Comparison of ENCODE assay signal across 10 cellular contexts in genomic region chr17:4786111-4786491, GRCh38. TPM values are rescaled to one million over a fixed set of nuclear protein-coding genes. Genes with fewer than 3 reads are reported as not detected.
DNase-seq lines count a peak whose midpoint lies in the region; ATAC-seq, FAIRE-seq and TF ChIP-seq lines count a peak whose summit lies in the region.
"Had no signal": no experiment of that assay in that cellular context is flagged by ENCODE, and none has a peak within 500 bp of the region (broad histone marks: within the 10 kb centered on the region; RNA-seq: fewer than 3 reads in every experiment).

Gene VMO1 (minus strand): TSS chr17:4786364. CDS start chr17:4786352, 12 bp downstream.

- H3K27ac ChIP-seq in heart right ventricle (peak within 1 kb of the TSS in 5 of 10 donors; percentile 10 to 50 (median 42)), K562 (ENCODE audit: extremely low read depth, low read depth, low read length) (no peak within 1 kb of the TSS), urinary bladder (ENCODE audit: low read depth) (no peak within 1 kb of the TSS)

- H3K9ac ChIP-seq in K562 (ENCODE audit: insufficient read depth in 1 of 2, low read depth in 2 of 2, low read length in 2 of 2) = no peak within 1 kb of the TSS; a peak in 1 of 4 replicates

- FAIRE-seq in K562 (lab: Jason Lieb, UNC) = no peak

- peaks cover 6% of the 10 kb centered on the region; the same call in 2 of the 3 replicates for H3K79me2 ChIP-seq in K562 (ENCODE audit: control insufficient read depth, insufficient read depth, low read length)

- no peak for TF ChIP-seq CTCF in heart right ventricle (IDR thresholded peaks at IDR 0.05)
- TF ChIP-seq CTCF in K562 (IDR thresholded peaks at IDR 0.05 in 2 of 3, conservative IDR thresholded peaks at IDR 0.05 in 1 of 3; ENCODE audit: insufficient read depth in 2 of 3, low read depth in 1 of 3, low read length in 3 of 3) = no peak
- no peak for TF ChIP-seq CTCF in mesothelial cell of epicardium (IDR thresholded peaks at IDR 0.05; ENCODE audit: unreplicated experiment)
- no peak for TF ChIP-seq CTCF in GM13977 (IDR thresholded peaks at IDR 0.05; ENCODE audit: extremely low read depth, insufficient read depth, missing control alignments)

- H3K9me3 ChIP-seq in heart right ventricle (no peaks in the 10 kb centered on the region), K562 (replicated peaks; ENCODE audit: control insufficient read depth, insufficient read depth, low read depth, low read length) (no peaks in the 10 kb centered on the region)

- H4K20me1 ChIP-seq in K562 (replicated peaks; ENCODE audit: control insufficient read depth, insufficient read depth, low read length) = no peaks in the 10 kb centered on the region

- intact Hi-C loops in heart right ventricle (cut with DNase I) = loop anchor here in 9 of 10 donors (2.0 to 10.0 kb wide), 7 partner anchors 44 to 116 kb away; partner anchors contain the start of genes MED11 (in 6 of the 9), ARRB2 (in 2 of the 9), CXCL16 (in 2 of the 9) and ZMYND15 (in 2 of the 9)
- intact Hi-C loops in cardiac septum (cut with DNase I) = loop anchor here (2.0 to 5.0 kb wide), 3 partner anchors 54 to 97 kb away; partner anchors contain the start of genes ARRB2 and MED11
- intact Hi-C loops in K562 (cut with micrococcal nuclease) = loop anchor here (2.0 kb wide), 1 partner anchor 97 kb away; no protein-coding TSS in a partner anchor

- H3K9me3 Mint-ChIP-seq in mesothelial cell of epicardium = no peaks in the 10 kb centered on the region

- H3K9me1 ChIP-seq in K562 (ENCODE audit: control insufficient read depth, insufficient read depth, low read length) = no peaks in the 10 kb centered on the region

- TF ChIP-seq POLR2A in K562 (conservative IDR thresholded peaks at IDR 0.05) = no peak

- H3K36me3 ChIP-seq in heart right ventricle (no peaks in the 10 kb centered on the region), K562 (ENCODE audit: control insufficient read depth, insufficient read depth, low read length) (no peaks in the 10 kb centered on the region), urinary bladder (ENCODE audit: insufficient read depth) (no peaks in the 10 kb centered on the region)

- TF ChIP-seq EP300 in K562 (IDR thresholded peaks at IDR 0.05; ENCODE audit: low read length) = no peak

- WGBS in heart right ventricle, 2 donors = 3 to 5% methylated on average over 23 of the region's 23 CpGs
- WGBS in K562 (ENCODE audit: insufficient coverage, low coverage, missing lambda C conversion rate) = 26% methylated on average over 15 of the region's 23 CpGs
- WGBS in urinary bladder = 5% methylated on average over 23 of the region's 23 CpGs

- DNase-seq in heart right ventricle (peak in 1 of 2 donors; percentile 32), cardiac septum (ENCODE audit: low spot score) (no peak), K562 (ENCODE audit: extremely low read depth in 1 of 4, low spot score in 3 of 4) (no peak), mesothelial cell of epicardium (ENCODE audit: low spot score in 2 of 2, unreplicated experiment in 2 of 2) (no peak), GM13977 (ENCODE audit: low spot score) (no peak), NCI-H2081 treated with DMSO at 0.1 percent for 48 hours (lab: John Stamatoyannopoulos, UW) (no peak)
- no peak for DNase-seq in activated effector memory CD4-positive, alpha-beta T cell treated with anti-CD3 and anti-CD28 coated beads, Interleukin-2, amount 50 U/mL, for 16 hours
- DNase-seq: GDM1, NCI-H2029 treated with DMSO at 0.1 percent for 48 hours had no signal

- no peak within 1 kb of the TSS for H3K4me2 ChIP-seq in K562 (ENCODE audit: insufficient read depth, low read length)

- H2AFZ ChIP-seq in K562 (ENCODE audit: low read depth, low read length) = no peak within 1 kb of the TSS

- peaks cover 20% of the 10 kb centered on the region for H3K27me3 Mint-ChIP-seq in mesothelial cell of epicardium (ENCODE audit: low read depth)

- H3K4me1 ChIP-seq in heart right ventricle (peaks cover 16 to 50% (median 44%) of the 10 kb centered on the region in 9 donors), K562 (replicated peaks in 1 of 2; ENCODE audit: control insufficient read depth in 2 of 2, insufficient read depth in 2 of 2, low read length in 2 of 2) (peaks cover 0 to 38% of the 10 kb centered on the region in 2 experiments; a peak in 3 of 5 replicates), urinary bladder (ENCODE audit: insufficient read depth) (no peaks in the 10 kb centered on the region)

- in situ Hi-C loops in K562 (cut with MboI) = no loop called here
- in situ Hi-C loops in GM13977 (cut with MboI; ENCODE audit: low pct_unique_long_range_greater_than_20kb, low sequenced_read_pairs, unreplicated experiment) = no loop called here

- peak in 4 of 8 donors; percentile 12 to 24 (median 18) for ATAC-seq in heart right ventricle
- ATAC-seq in K562 = no peak

- H3K27ac Mint-ChIP-seq in mesothelial cell of epicardium = peak within 1 kb of the TSS; percentile 21

- TF ChIP-seq RAD21 in K562 (CRISPR knock-in tag; conservative IDR thresholded peaks at IDR 0.05 in 1 of 2, IDR thresholded peaks at IDR 0.05 in 1 of 2) = no peak

- H3K4me3 Mint-ChIP-seq in mesothelial cell of epicardium = no peak within 1 kb of the TSS

- no peaks in the 10 kb centered on the region for H3K36me3 Mint-ChIP-seq in mesothelial cell of epicardium

- peaks cover 0 to 79% (median 48%) of the 10 kb centered on the region in 7 donors for H3K27me3 ChIP-seq in heart right ventricle
- H3K27me3 ChIP-seq in K562 (ENCODE audit: control insufficient read depth in 2 of 2, insufficient read depth in 2 of 2, low read length in 2 of 2) = peaks cover 6 to 21% of the 10 kb centered on the region in 2 experiments; a peak in 3 of 5 replicates

- peaks cover 19% of the 10 kb centered on the region for H3K4me1 Mint-ChIP-seq in mesothelial cell of epicardium

- CTCF ChIA-PET in K562 (lab: Yijun Ruan, JAX; ENCODE audit: low intra/inter-chr PET ratio) = interaction anchor here (1.2 kb wide), 1 partner anchor 103 kb away, joined by 5 read pairs; no protein-coding TSS in a partner anchor

- POLR2A ChIA-PET in K562 (lab: Yijun Ruan, JAX) = no interaction called here

- no TSS peak for BruUV-seq in K562 (replicated peaks; lab: Mats Ljungman, UMichigan)

- peak within 1 kb of the TSS in 9 of 10 donors; percentile 23 to 55 (median 40) for H3K4me3 ChIP-seq in heart right ventricle
- no peak within 1 kb of the TSS for H3K4me3 ChIP-seq in K562
- peak within 1 kb of the TSS; percentile 9 for H3K4me3 ChIP-seq in urinary bladder (ENCODE audit: low read depth, low read length)

TF ChIP-seq in K562, 482 proteins besides CTCF, POLR2A, EP300 and RAD21:
- TF ChIP-seq PHB2 (IDR thresholded peaks at IDR 0.05; ENCODE audit: low read depth) = no peak
- 0 out of 2 replicates have a peak, but pooled peaks have one; percentile 10 for TF ChIP-seq ETV1 (tag; conservative IDR thresholded peaks at IDR 0.05; ENCODE audit: low read depth)
- no peak for TF ChIP-seq PPARD (CRISPR knock-in tag; IDR thresholded peaks at IDR 0.05)
- TF ChIP-seq RCOR1 (IDR thresholded peaks at IDR 0.05; ENCODE audit: borderline replicate concordance in 1 of 2, low read depth in 2 of 2, low read length in 2 of 2) = peak in 1 of 2 experiments; percentile 44; a peak in 1 of 4 replicates

RNA-seq across cellular contexts. Expression of gene VMO1, which starts in this region (rescaled TPM):
- total RNA-seq in heart right ventricle (1 to 10 TPM in 1 of 10 donors, under 1 TPM in 7, not detected in 2; 0.38 to 2.1 (median 0.59) TPM), cardiac septum (0.97 TPM), K562 (2014; rRNA removed) (0.41 TPM in 1 of 2 replicates, not detected in the other), K562 (2014; rRNA removed; fragmentation: Illumina TruSeq; extraction: Trizol) (not detected in 2 replicates), K562 (2015; rRNA removed; fragmentation: Illumina TruSeq; extraction: Trizol) (not detected in 2 replicates), K562 (2021) (0.31 TPM in 1 of 2 replicates, not detected in the other), mesothelial cell of epicardium (2.3 to 2.6 TPM (median 2.5 TPM) in 3 replicates), urinary bladder (0.95 TPM)
- polyA plus RNA-seq in heart right ventricle (1 to 10 TPM; 1.2 to 1.8 TPM), K562 (2011; rRNA removed) (not detected in 2 replicates), K562 (2014; fragmentation: Illumina TruSeq; extraction: Trizol) (not detected in 2 replicates), K562 (2014; fragmentation: Nextera tagmentation; extraction: Ambion mirVana) (not detected), K562 (2014; rRNA removed) (not detected in 2 replicates), urinary bladder (2.4 TPM)
- total RNA-seq in K562 (2011; cell fraction: chromatin; rRNA removed; ENCODE audit: low replicate concordance) = not detected in 2 replicates
- not detected in 2 replicates for total RNA-seq in K562 (2011; cell fraction: nucleolus; rRNA removed)
- total RNA-seq in K562 (2011; cell fraction: nucleoplasm; rRNA removed) = not detected in 2 replicates
- 0.15 and 0.39 TPM in 2 replicates for polyA plus RNA-seq in K562 (2011; cell fraction: cytosol; rRNA removed)
- polyA plus RNA-seq in K562 (2011; cell fraction: nucleus; rRNA removed) = 0.24 TPM in 1 of 2 replicates, not detected in the other
- polyA plus RNA-seq in K562 (2012) = 0.30 TPM in 1 of 2 replicates, not detected in the other
- polyA minus RNA-seq in K562 (2011; rRNA and poly(A)+ RNA removed) = not detected in 2 replicates
- polyA minus RNA-seq in K562 (2011; cell fraction: cytosol; rRNA and poly(A)+ RNA removed) = not detected in 2 replicates
- not detected in 2 replicates for polyA minus RNA-seq in K562 (2011; cell fraction: nucleus; rRNA and poly(A)+ RNA removed)
